30 cellular contexts compared by ENCODE assay signal in the genomic region with DNA sequence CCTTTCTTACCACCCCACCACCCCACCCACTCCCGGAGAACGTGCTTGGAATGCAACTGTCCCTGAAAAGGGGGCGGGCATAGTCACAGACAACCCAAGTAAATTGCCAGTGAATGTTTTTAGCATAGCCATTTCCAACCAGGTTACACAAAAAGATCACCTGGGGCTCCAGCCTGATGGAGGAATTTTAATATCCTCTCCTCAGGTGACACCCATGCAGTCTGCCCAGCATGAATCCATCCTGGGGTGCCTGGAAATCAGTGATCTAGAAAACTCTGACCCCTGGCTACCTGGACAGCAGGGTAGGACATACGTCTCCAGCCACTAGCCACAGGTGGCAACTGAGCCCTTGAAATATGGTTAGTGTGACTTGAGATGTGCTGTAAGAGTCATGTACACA.
DNase-seq lines count a peak whose midpoint lies in the region; ATAC-seq and TF ChIP-seq lines count a peak whose summit lies in the region.
"Had no signal": no experiment of that assay in that cellular context is flagged by ENCODE, and none has a peak within 500 bp of the region (broad histone marks: within the 10 kb centered on the region; RNA-seq: fewer than 3 reads in every experiment).

No MANE protein-coding gene starts in this region.

- no peak overlapping the region for H3K4me3 ChIP-seq in GM23338
- H3K4me3 ChIP-seq in ascending aorta, result peak overlapping the region; percentile 20 to 30
- H3K4me3 ChIP-seq: body of pancreas, SJCRH30, skin epidermis, upper lobe of right lung had no signal

- peaks cover 2% of the 10 kb centered on the region for H3K27me3 Mint-ChIP-seq in GM23338 (ENCODE audit: insufficient read depth, low read depth, poor library complexity)
- H3K27me3 Mint-ChIP-seq: stimulated activated naive CD8-positive, alpha-beta T cell treated with anti-CD3 and anti-CD28 coated beads, Interleukin-15, amount 100 ng/mL, for 72 hours had no signal

- no peaks in the 10 kb centered on the region for H4K20me1 ChIP-seq in GM23338 (replicated peaks; ENCODE audit: insufficient read depth)

- H3K9me3 ChIP-seq in ascending aorta, result no peaks in the 10 kb centered on the region
- H3K9me3 ChIP-seq: body of pancreas, SJCRH30, upper lobe of right lung had no signal

- H3K27ac ChIP-seq in GM23338 (ENCODE audit: low read depth), result peak overlapping the region; percentile 48; the same call in 1 of the 2 replicates
- H3K27ac ChIP-seq in ascending aorta, result peak overlapping the region; percentile 88 to 92
- H3K27ac ChIP-seq: epithelial cell of prostate, SJCRH30, skin epidermis, upper lobe of right lung, WERI-Rb-1 had no signal

- no peaks in the 10 kb centered on the region for H3K27me3 ChIP-seq in GM23338 (ENCODE audit: insufficient read depth)
- no peaks in the 10 kb centered on the region for H3K27me3 ChIP-seq in ascending aorta
- H3K27me3 ChIP-seq: body of pancreas, SJCRH30, upper lobe of right lung had no signal

- peak; percentile 45 for ATAC-seq in GM23338
- peak; percentile 7 for ATAC-seq in sciatic nerve
- no peak for ATAC-seq in GM19397 (IDR thresholded peaks at IDR 0.05; ENCODE audit: unreplicated experiment)
- ATAC-seq in HG03108 (IDR thresholded peaks at IDR 0.05; ENCODE audit: unreplicated experiment), result no peak
- ATAC-seq: activated naive CD8-positive, alpha-beta T cell treated with anti-CD3 and anti-CD28 coated beads, Interleukin-2, amount 50 U/mL, for 24 hours; activated T-cell treated with anti-CD3 and anti-CD28 coated beads, Interleukin-2, amount 50 U/mL, for 4 hours; body of pancreas; CD8-positive, alpha-beta T cell; HCT116 had no signal

- no peak overlapping the region for H2AFZ ChIP-seq in GM23338

- H3K36me3 ChIP-seq in GM23338 (ENCODE audit: insufficient read depth) (no peaks in the 10 kb centered on the region), ascending aorta (peaks cover 3 to 17% of the 10 kb centered on the region in 2 donors)
- H3K36me3 ChIP-seq: SJCRH30, upper lobe of right lung, WERI-Rb-1 had no signal

- DNase-seq in GM23338 (ENCODE audit: low spot score) (peak; percentile 36), ascending aorta (ENCODE audit: low spot score in 2 of 2) (peak in 1 of 2 donors; percentile 56), left kidney (ENCODE audit: low read depth, low spot score) (peak; percentile 32), sciatic nerve (ENCODE audit: low spot score) (no peak), AG08395 (ENCODE audit: low spot score) (no peak), NCI-H1694 treated with DMSO at 0.1 percent for 48 hours (lab: John Stamatoyannopoulos, UW) (no peak)
- DNase-seq: activated CD4-positive, alpha-beta T cell treated with anti-CD3 and anti-CD28 coated beads, Interleukin-2, amount 50 U/mL, for 1 hour; activated naive CD8-positive, alpha-beta T cell treated with anti-CD3 and anti-CD28 coated beads, Interleukin-2, amount 50 U/mL, for 24 hours; activated T-cell treated with anti-CD3 and anti-CD28 coated beads, Interleukin-2, amount 50 U/mL, for 4 hours; body of pancreas; CD8-positive, alpha-beta T cell; DMS 273 treated with DMSO at 0.1 percent for 48 hours; left cardiac atrium; mesenchymal stem cell; MV-4-11; NCI-H1694; NCI-H2171 treated with DMSO at 0.1 percent for 48 hours; NCI-H526; occipital lobe; SJCRH30; stimulated activated naive CD8-positive, alpha-beta T cell treated with anti-CD3 and anti-CD28 coated beads, Interleukin-15, amount 100 ng/mL, for 72 hours; T1000; upper lobe of right lung; WERI-Rb-1 had no signal

- H3K4me1 ChIP-seq in GM23338 (ENCODE audit: insufficient read depth) (peaks cover 29% of the 10 kb centered on the region), ascending aorta (peaks cover 22 to 78% of the 10 kb centered on the region in 2 donors)
- H3K4me1 ChIP-seq: SJCRH30 had no signal

- intact Hi-C loops in ascending aorta (cut with DNase I), result no loop called here
- intact Hi-C loops in sciatic nerve (cut with DNase I), result no loop called here

- H3K79me2 ChIP-seq in GM23338 (replicated peaks; ENCODE audit: insufficient read depth), result peaks cover 80% of the 10 kb centered on the region

- peak overlapping the region; percentile 2; the same call in 1 of the 2 replicates for H3K27ac Mint-ChIP-seq in GM23338
- H3K27ac Mint-ChIP-seq: activated naive CD8-positive, alpha-beta T cell treated with anti-CD3 and anti-CD28 coated beads, Interleukin-2, amount 50 U/mL, for 24 hours; B cell; CD8-positive, alpha-beta T cell; stimulated activated naive CD8-positive, alpha-beta T cell treated with anti-CD3 and anti-CD28 coated beads, Interleukin-15, amount 100 ng/mL, for 72 hours had no signal

- no peaks in the 10 kb centered on the region for H3K36me3 Mint-ChIP-seq in GM23338 (ENCODE audit: low read depth)
- H3K36me3 Mint-ChIP-seq: CD8-positive, alpha-beta T cell had no signal

- 0 out of 2 replicates have a peak, but pooled peaks cover 3% of the 10 kb centered on the region for H3K9me2 ChIP-seq in GM23338 (ENCODE audit: insufficient read depth)

- peak overlapping the region; percentile 59 for H3K4me2 ChIP-seq in GM23338

- peaks cover 44% of the 10 kb centered on the region for H3K4me1 Mint-ChIP-seq in GM23338
- H3K4me1 Mint-ChIP-seq: activated naive CD8-positive, alpha-beta T cell treated with anti-CD3 and anti-CD28 coated beads, Interleukin-2, amount 50 U/mL, for 24 hours; B cell; stimulated activated naive CD8-positive, alpha-beta T cell treated with anti-CD3 and anti-CD28 coated beads, Interleukin-15, amount 100 ng/mL, for 72 hours had no signal

- H3K4me3 Mint-ChIP-seq in GM23338, result no peak overlapping the region
- H3K4me3 Mint-ChIP-seq: activated naive CD8-positive, alpha-beta T cell treated with anti-CD3 and anti-CD28 coated beads, Interleukin-2, amount 50 U/mL, for 24 hours; activated T-cell treated with anti-CD3 and anti-CD28 coated beads, Interleukin-2, amount 50 U/mL, for 4 hours; B cell; CD8-positive, alpha-beta T cell; stimulated activated naive CD8-positive, alpha-beta T cell treated with anti-CD3 and anti-CD28 coated beads, Interleukin-15, amount 100 ng/mL, for 72 hours had no signal

- H3K9me3 Mint-ChIP-seq in GM23338, result no peaks in the 10 kb centered on the region
- H3K9me3 Mint-ChIP-seq: activated naive CD8-positive, alpha-beta T cell treated with anti-CD3 and anti-CD28 coated beads, Interleukin-2, amount 50 U/mL, for 24 hours; activated T-cell treated with anti-CD3 and anti-CD28 coated beads, Interleukin-2, amount 50 U/mL, for 4 hours; CD8-positive, alpha-beta T cell; stimulated activated naive CD8-positive, alpha-beta T cell treated with anti-CD3 and anti-CD28 coated beads, Interleukin-15, amount 100 ng/mL, for 72 hours had no signal

- H3F3A ChIP-seq in GM23338 (replicated peaks; ENCODE audit: low read depth), result no peaks in the 10 kb centered on the region

- TF ChIP-seq CTCF in GM23338 (conservative IDR thresholded peaks at IDR 0.05; ENCODE audit: low read depth in 2 of 2) (no peak), ascending aorta (IDR thresholded peaks at IDR 0.05) (no peak)

TF ChIP-seq in GM23338, 12 proteins besides CTCF, POLR2A, EP300 and RAD21 (continues in another document):
- no peak for TF ChIP-seq ZNF331 (CRISPR knock-in tag; IDR thresholded peaks at IDR 0.05; ENCODE audit: low read depth)
- TF ChIP-seq ZNF114 (CRISPR knock-in tag; IDR thresholded peaks at IDR 0.05), result no peak
- no peak for TF ChIP-seq JUNB (IDR thresholded peaks at IDR 0.05; ENCODE audit: unreplicated experiment)
- TF ChIP-seq CREB1 (CRISPR knock-in tag; IDR thresholded peaks at IDR 0.05; ENCODE audit: low read depth), result no peak
- no peak for TF ChIP-seq STAT1 (IDR thresholded peaks at IDR 0.05; ENCODE audit: unreplicated experiment)
- TF ChIP-seq EZH2 (IDR thresholded peaks at IDR 0.05; ENCODE audit: low read depth, unreplicated experiment), result no peak
- TF ChIP-seq POLR2AphosphoS5 (IDR thresholded peaks at IDR 0.05; ENCODE audit: low read depth), result no peak
- TF ChIP-seq EZH2phosphoT487 (IDR thresholded peaks at IDR 0.05; ENCODE audit: unreplicated experiment), result no peak
- TF ChIP-seq ETS1 (IDR thresholded peaks at IDR 0.05), result no peak
- no peak for TF ChIP-seq REST (IDR thresholded peaks at IDR 0.05; ENCODE audit: unreplicated experiment)

Comparison
In these comparisons a context has a peak if more than half of its experiments do, and no peak if none do; other contexts are left out.
1. ATAC-seq: peak in GM23338 (single experiment) and sciatic nerve (single experiment); none in GM19397 (single experiment) and HG03108 (single experiment).
2. DNase-seq: peak in GM23338 (single experiment) and left kidney (single experiment); none in sciatic nerve (single experiment), AG08395 (single experiment) and NCI-H1694 treated with DMSO at 0.1 percent for 48 hours (single experiment).